In genomic region chrX:102745513-102746133, GRCh38 we compare ENCODE assay signal across 8 cellular contexts. TPM values are rescaled to one million over a fixed set of nuclear protein-coding genes. Genes with fewer than 3 reads are reported as not detected.
DNase-seq lines count a peak whose midpoint lies in the region; ATAC-seq and TF ChIP-seq lines count a peak whose summit lies in the region.

No MANE protein-coding gene starts in this region.

- intact Hi-C loops in activated CD4-positive, alpha-beta T cell treated with anti-CD3 and anti-CD28 coated beads, Interleukin-2, amount 10 ng/mL, durations not matched to agents 24 days and 14 days (cut with micrococcal nuclease): no loop called here

- DNase-seq in activated CD4-positive, alpha-beta T cell treated with anti-CD3 and anti-CD28 coated beads, Interleukin-2, amount 10 ng/mL, durations not matched to agents 24 days and 14 days: peak; percentile 53
- DNase-seq in fibroblast of villous mesenchyme (ENCODE audit: low read depth) (no peak), retina (peak; percentile 87), occipital lobe (lab: John Stamatoyannopoulos, UW) (no peak), cortex of kidney (lab: John Stamatoyannopoulos, UW) (no peak), HuH-7 (ENCODE audit: low spot score) (no peak)

- no peak overlapping the region for H3K27ac Mint-ChIP-seq in activated CD4-positive, alpha-beta T cell treated with anti-CD3 and anti-CD28 coated beads, Interleukin-2, amount 10 ng/mL, durations not matched to agents 24 days and 14 days

- peak overlapping the region; percentile 82 for H3K4me3 Mint-ChIP-seq in activated CD4-positive, alpha-beta T cell treated with anti-CD3 and anti-CD28 coated beads, Interleukin-2, amount 10 ng/mL, durations not matched to agents 24 days and 14 days

- peak overlapping the region; percentile 64 for H3K4me3 ChIP-seq in fibroblast of villous mesenchyme (ENCODE audit: low read depth, low read length)

- no peaks in the 10 kb centered on the region for H3K36me3 Mint-ChIP-seq in activated CD4-positive, alpha-beta T cell treated with anti-CD3 and anti-CD28 coated beads, Interleukin-2, amount 10 ng/mL, durations not matched to agents 24 days and 14 days (ENCODE audit: low read depth)

- ATAC-seq in GM18498 (IDR thresholded peaks at IDR 0.05; ENCODE audit: unreplicated experiment) (peak; percentile 24), HG03565 (IDR thresholded peaks at IDR 0.05; ENCODE audit: unreplicated experiment) (no peak)

- no peaks in the 10 kb centered on the region for H3K4me1 Mint-ChIP-seq in activated CD4-positive, alpha-beta T cell treated with anti-CD3 and anti-CD28 coated beads, Interleukin-2, amount 10 ng/mL, durations not matched to agents 24 days and 14 days

- no peak for TF ChIP-seq CTCF in fibroblast of villous mesenchyme (IDR thresholded peaks at IDR 0.05; ENCODE audit: insufficient read depth, low read depth, low read length)

- no peaks in the 10 kb centered on the region for H3K27me3 Mint-ChIP-seq in activated CD4-positive, alpha-beta T cell treated with anti-CD3 and anti-CD28 coated beads, Interleukin-2, amount 10 ng/mL, durations not matched to agents 24 days and 14 days

- no peaks in the 10 kb centered on the region for H3K9me3 Mint-ChIP-seq in activated CD4-positive, alpha-beta T cell treated with anti-CD3 and anti-CD28 coated beads, Interleukin-2, amount 10 ng/mL, durations not matched to agents 24 days and 14 days

RNA-seq across cellular contexts. Expression of gene GPRASP3, which starts 25.1 kb away (rescaled TPM):
- 0.56 and 1.7 TPM in 2 replicates for total RNA-seq in activated CD4-positive, alpha-beta T cell treated with anti-CD3 and anti-CD28 coated beads, Interleukin-2, amount 10 ng/mL, durations not matched to agents 24 days and 14 days
- total RNA-seq in fibroblast of villous mesenchyme: 4.8 and 6.9 TPM in 2 replicates
- total RNA-seq in occipital lobe: 61.3 TPM

RNA-seq across cellular contexts. Expression of gene GPRASP2, which starts 33.4 kb away (rescaled TPM):
- total RNA-seq in activated CD4-positive, alpha-beta T cell treated with anti-CD3 and anti-CD28 coated beads, Interleukin-2, amount 10 ng/mL, durations not matched to agents 24 days and 14 days: 0.14 and 0.16 TPM in 2 replicates
- 13.5 and 15.5 TPM in 2 replicates for total RNA-seq in fibroblast of villous mesenchyme
- 70.0 TPM for total RNA-seq in occipital lobe

Comparison
In these comparisons a context has a peak if more than half of its experiments do, and no peak if none do; other contexts are left out.
1. DNase-seq: peak in activated CD4-positive, alpha-beta T cell treated with anti-CD3 and anti-CD28 coated beads, Interleukin-2, amount 10 ng/mL, durations not matched to agents 24 days and 14 days (single experiment) and retina (single experiment); none in fibroblast of villous mesenchyme (single experiment), occipital lobe (single experiment), cortex of kidney (single experiment) and HuH-7 (single experiment).
2. RNA of gene GPRASP2, which starts 33.4 kb away (total RNA-seq): 70.0 TPM in occipital lobe (single experiment) and 13.5 to 15.5 TPM in fibroblast of villous mesenchyme; 0.14 to 0.16 TPM in activated CD4-positive, alpha-beta T cell treated with anti-CD3 and anti-CD28 coated beads, Interleukin-2, amount 10 ng/mL, durations not matched to agents 24 days and 14 days; every median in the first group is over 10 times any median in the second.